In genomic region chr1:54543729-54544496, GRCh38 we compare ENCODE assay signal across 10 cellular contexts. TPM values are rescaled to one million over a fixed set of nuclear protein-coding genes. Genes with fewer than 3 reads are reported as not detected.
DNase-seq lines count a peak whose midpoint lies in the region; ATAC-seq and TF ChIP-seq lines count a peak whose summit lies in the region.
"Had no signal": no experiment of that assay in that cellular context is flagged by ENCODE, and none has a peak within 500 bp of the region (broad histone marks: within the 10 kb centered on the region; RNA-seq: fewer than 3 reads in every experiment).

No MANE protein-coding gene starts in this region.

- ATAC-seq in HG03097 (IDR thresholded peaks at IDR 0.05; ENCODE audit: low FRiP score, unreplicated experiment) (no peak), aorta (ENCODE audit: low FRiP score) (no peak), HG02588 (IDR thresholded peaks at IDR 0.05; ENCODE audit: unreplicated experiment) (no peak)

- H3K27ac ChIP-seq in neuronal stem cell (replicated peaks; ENCODE audit: low read length) = no peak overlapping the region
- no peak overlapping the region for H3K27ac ChIP-seq in aorta (ENCODE audit: low read depth in 1 of 2, low read length in 2 of 2)

- H4K8ac ChIP-seq in neuronal stem cell (ENCODE audit: low read depth, low read length) = no peak overlapping the region

- H3K27me3 ChIP-seq in neuronal stem cell (ENCODE audit: control insufficient read depth in 3 of 3, insufficient read depth in 3 of 3, low read depth in 1 of 3, low read length in 3 of 3) = peaks cover 0 to 40% (median 3%) of the 10 kb centered on the region in 3 experiments
- H3K27me3 ChIP-seq in aorta (ENCODE audit: control insufficient read depth in 1 of 2, insufficient read depth in 2 of 2, low read length in 1 of 2) = no peaks in the 10 kb centered on the region

- no peaks in the 10 kb centered on the region for H3K9me3 ChIP-seq in neuronal stem cell (replicated peaks in 1 of 2; ENCODE audit: control insufficient read depth in 2 of 2, insufficient read depth in 1 of 2, low read depth in 1 of 2, low read length in 2 of 2)
- H3K9me3 ChIP-seq in aorta (ENCODE audit: control insufficient read depth, low read length) = no peaks in the 10 kb centered on the region

- H2AFZ ChIP-seq in neuronal stem cell (ENCODE audit: low read length) = no peak overlapping the region

- no peak for TF ChIP-seq CTCF in choroid plexus epithelial cell (conservative IDR thresholded peaks at IDR 0.05; ENCODE audit: low read depth, low read length)

- no peak overlapping the region for H3K23ac ChIP-seq in neuronal stem cell (ENCODE audit: low read depth, low read length, poor library complexity)

- no peak overlapping the region for H4K91ac ChIP-seq in neuronal stem cell (ENCODE audit: low read depth, low read length, poor library complexity)

- H3K36me3 ChIP-seq in neuronal stem cell (replicated peaks in 1 of 2; ENCODE audit: control insufficient read depth in 2 of 2, insufficient read depth in 2 of 2, low read length in 2 of 2) (no peaks in the 10 kb centered on the region), aorta (ENCODE audit: control insufficient read depth in 1 of 2, insufficient read depth in 2 of 2, low read length in 1 of 2) (no peaks in the 10 kb centered on the region)

- no peak overlapping the region for H3K14ac ChIP-seq in neuronal stem cell (ENCODE audit: low read length)

- no CpG with 5 or more reads among the region's 13 CpGs for WGBS in neuronal stem cell (ENCODE audit: extremely low coverage in 2 of 2, insufficient read length in 2 of 2, insufficient replicate concordance in 1 of 2), 2 donors
- WGBS in aorta, 2 donors = 73 to 77% methylated on average over 13 of the region's 13 CpGs

- H3K4me1 ChIP-seq in neuronal stem cell (ENCODE audit: control insufficient read depth in 2 of 2, insufficient read depth in 1 of 2, low read depth in 1 of 2, low read length in 2 of 2) = peaks cover 13 to 25% of the 10 kb centered on the region in 2 donors
- H3K4me1 ChIP-seq in aorta (ENCODE audit: control insufficient read depth in 1 of 2, insufficient read depth in 2 of 2, low read length in 2 of 2) = peaks cover 0 to 2% of the 10 kb centered on the region in 2 donors

- peak overlapping the region; percentile 23 for H3K18ac ChIP-seq in neuronal stem cell (ENCODE audit: low read length)

- H2AK5ac ChIP-seq in neuronal stem cell (ENCODE audit: low read depth, low read length) = no peak overlapping the region

- no peak overlapping the region for H3K4me3 ChIP-seq in choroid plexus epithelial cell (ENCODE audit: low read depth, low read length)
- H3K4me3 ChIP-seq in neuronal stem cell (ENCODE audit: low read length in 2 of 2) = peak overlapping the region in 1 of 2 donors; percentile 2
- H3K4me3 ChIP-seq in aorta (ENCODE audit: low read length in 2 of 2) = no peak overlapping the region

- no peak overlapping the region for H2BK120ac ChIP-seq in neuronal stem cell (ENCODE audit: low read depth, low read length)

- intact Hi-C loops in aorta (cut with DNase I) = loop anchor here in 1 of 2 donors (10.0 kb wide), 1 partner anchor 171 kb away; the partner anchor contains the start of gene TTC4

- no peaks in the 10 kb centered on the region for H3K79me1 ChIP-seq in neuronal stem cell (ENCODE audit: low read depth, low read length)

- no peak overlapping the region for H2BK15ac ChIP-seq in neuronal stem cell (ENCODE audit: low read length)

- no peak overlapping the region for H3K4me2 ChIP-seq in neuronal stem cell (ENCODE audit: insufficient read depth, low read length, poor library complexity, severe bottlenecking)

- no peak overlapping the region for H2BK5ac ChIP-seq in neuronal stem cell (ENCODE audit: low read length)

- H3K9ac ChIP-seq in neuronal stem cell (ENCODE audit: low read depth, low read length, poor library complexity) = no peak overlapping the region

- H2BK12ac ChIP-seq in neuronal stem cell (ENCODE audit: low read length) = no peak overlapping the region

- H3K4ac ChIP-seq in neuronal stem cell (ENCODE audit: low read length) = no peak overlapping the region

- DNase-seq in GM04504 (ENCODE audit: low read depth) = peak; percentile 38
- peak; percentile 57 for DNase-seq in NCI-H2227 treated with DMSO at 0.1 percent for 48 hours (lab: John Stamatoyannopoulos, UW)
- peak; percentile 78 for DNase-seq in choroid plexus epithelial cell (ENCODE audit: low read depth)
- no peak for DNase-seq in neuronal stem cell (ENCODE audit: low spot score)
- no peak for DNase-seq in aorta
- DNase-seq in stimulated activated CD4-positive, alpha-beta T cell treated with anti-CD3 and anti-CD28 coated beads, Interleukin-2, amount 100 ng/mL, for 48 hours = no peak
- DNase-seq: central memory CD4-positive, alpha-beta T cell; NCI-H187 treated with DMSO at 0.1 percent for 48 hours had no signal

RNA-seq across cellular contexts. Expression of gene ACOT11, which starts 4.1 kb away (rescaled TPM):
- polyA plus RNA-seq in neuronal stem cell (2013, experiment 1 of 2) = 0.82 TPM
- 0.90 TPM for polyA plus RNA-seq in neuronal stem cell (2013, experiment 2 of 2)
- total RNA-seq in aorta = 10 to 100 TPM; 17.5 to 20.9 TPM
- polyA plus RNA-seq in aorta = 1 to 10 TPM; 6.4 to 7.3 TPM

Comparison
In these comparisons a context has a peak if more than half of its experiments do, and no peak if none do; other contexts are left out.
1. DNase-seq: peak in GM04504 (single experiment), NCI-H2227 treated with DMSO at 0.1 percent for 48 hours (single experiment) and choroid plexus epithelial cell (single experiment); none in neuronal stem cell (single experiment), aorta (0 of 2) and stimulated activated CD4-positive, alpha-beta T cell treated with anti-CD3 and anti-CD28 coated beads, Interleukin-2, amount 100 ng/mL, for 48 hours (0 of 2).